1 cellular context compared by ENCODE assay signal in the genomic region with DNA sequence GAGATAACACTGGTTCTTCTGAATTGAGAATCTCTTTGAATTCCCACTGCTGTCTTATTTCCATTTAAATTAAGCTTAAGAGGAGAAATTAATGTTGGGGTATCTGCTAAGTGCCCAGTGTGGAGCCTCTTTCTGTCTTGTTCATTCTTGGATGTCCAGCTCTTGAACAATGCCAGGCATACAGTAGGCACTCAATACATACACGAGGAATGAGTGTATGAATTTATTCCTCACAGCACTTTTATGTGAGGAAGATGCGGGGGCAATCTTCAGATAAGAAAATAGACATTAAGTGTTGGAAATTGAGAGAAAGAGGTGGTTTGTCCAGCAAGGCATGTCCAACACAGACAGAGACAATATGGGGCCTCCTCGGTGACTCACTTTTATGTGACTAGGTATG.
TF ChIP-seq lines count a peak whose summit lies in the region.

No MANE protein-coding gene starts in this region.

TF ChIP-seq in GM23338, 12 proteins besides CTCF, POLR2A, EP300 and RAD21 (continued from another document):
- TF ChIP-seq, protein P1, sequence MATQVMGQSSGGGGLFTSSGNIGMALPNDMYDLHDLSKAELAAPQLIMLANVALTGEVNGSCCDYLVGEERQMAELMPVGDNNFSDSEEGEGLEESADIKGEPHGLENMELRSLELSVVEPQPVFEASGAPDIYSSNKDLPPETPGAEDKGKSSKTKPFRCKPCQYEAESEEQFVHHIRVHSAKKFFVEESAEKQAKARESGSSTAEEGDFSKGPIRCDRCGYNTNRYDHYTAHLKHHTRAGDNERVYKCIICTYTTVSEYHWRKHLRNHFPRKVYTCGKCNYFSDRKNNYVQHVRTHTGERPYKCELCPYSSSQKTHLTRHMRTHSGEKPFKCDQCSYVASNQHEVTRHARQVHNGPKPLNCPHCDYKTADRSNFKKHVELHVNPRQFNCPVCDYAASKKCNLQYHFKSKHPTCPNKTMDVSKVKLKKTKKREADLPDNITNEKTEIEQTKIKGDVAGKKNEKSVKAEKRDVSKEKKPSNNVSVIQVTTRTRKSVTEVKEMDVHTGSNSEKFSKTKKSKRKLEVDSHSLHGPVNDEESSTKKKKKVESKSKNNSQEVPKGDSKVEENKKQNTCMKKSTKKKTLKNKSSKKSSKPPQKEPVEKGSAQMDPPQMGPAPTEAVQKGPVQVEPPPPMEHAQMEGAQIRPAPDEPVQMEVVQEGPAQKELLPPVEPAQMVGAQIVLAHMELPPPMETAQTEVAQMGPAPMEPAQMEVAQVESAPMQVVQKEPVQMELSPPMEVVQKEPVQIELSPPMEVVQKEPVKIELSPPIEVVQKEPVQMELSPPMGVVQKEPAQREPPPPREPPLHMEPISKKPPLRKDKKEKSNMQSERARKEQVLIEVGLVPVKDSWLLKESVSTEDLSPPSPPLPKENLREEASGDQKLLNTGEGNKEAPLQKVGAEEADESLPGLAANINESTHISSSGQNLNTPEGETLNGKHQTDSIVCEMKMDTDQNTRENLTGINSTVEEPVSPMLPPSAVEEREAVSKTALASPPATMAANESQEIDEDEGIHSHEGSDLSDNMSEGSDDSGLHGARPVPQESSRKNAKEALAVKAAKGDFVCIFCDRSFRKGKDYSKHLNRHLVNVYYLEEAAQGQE (IDR thresholded peaks at IDR 0.05; ENCODE audit: unreplicated experiment), result no peak
- TF ChIP-seq ZNF114 (CRISPR knock-in tag; IDR thresholded peaks at IDR 0.05) (no peak), CREB1 (CRISPR knock-in tag; IDR thresholded peaks at IDR 0.05; ENCODE audit: low read depth) (no peak), EZH2phosphoT487 (IDR thresholded peaks at IDR 0.05; ENCODE audit: unreplicated experiment) (no peak), JUNB (IDR thresholded peaks at IDR 0.05; ENCODE audit: unreplicated experiment) (no peak), NANOG (IDR thresholded peaks at IDR 0.05; ENCODE audit: borderline replicate concordance) (no peak), POLR2AphosphoS5 (IDR thresholded peaks at IDR 0.05; ENCODE audit: low read depth) (no peak), STAT1 (IDR thresholded peaks at IDR 0.05; ENCODE audit: unreplicated experiment) (no peak), ZNF331 (CRISPR knock-in tag; IDR thresholded peaks at IDR 0.05; ENCODE audit: low read depth) (no peak)
- TF ChIP-seq, protein P2, sequence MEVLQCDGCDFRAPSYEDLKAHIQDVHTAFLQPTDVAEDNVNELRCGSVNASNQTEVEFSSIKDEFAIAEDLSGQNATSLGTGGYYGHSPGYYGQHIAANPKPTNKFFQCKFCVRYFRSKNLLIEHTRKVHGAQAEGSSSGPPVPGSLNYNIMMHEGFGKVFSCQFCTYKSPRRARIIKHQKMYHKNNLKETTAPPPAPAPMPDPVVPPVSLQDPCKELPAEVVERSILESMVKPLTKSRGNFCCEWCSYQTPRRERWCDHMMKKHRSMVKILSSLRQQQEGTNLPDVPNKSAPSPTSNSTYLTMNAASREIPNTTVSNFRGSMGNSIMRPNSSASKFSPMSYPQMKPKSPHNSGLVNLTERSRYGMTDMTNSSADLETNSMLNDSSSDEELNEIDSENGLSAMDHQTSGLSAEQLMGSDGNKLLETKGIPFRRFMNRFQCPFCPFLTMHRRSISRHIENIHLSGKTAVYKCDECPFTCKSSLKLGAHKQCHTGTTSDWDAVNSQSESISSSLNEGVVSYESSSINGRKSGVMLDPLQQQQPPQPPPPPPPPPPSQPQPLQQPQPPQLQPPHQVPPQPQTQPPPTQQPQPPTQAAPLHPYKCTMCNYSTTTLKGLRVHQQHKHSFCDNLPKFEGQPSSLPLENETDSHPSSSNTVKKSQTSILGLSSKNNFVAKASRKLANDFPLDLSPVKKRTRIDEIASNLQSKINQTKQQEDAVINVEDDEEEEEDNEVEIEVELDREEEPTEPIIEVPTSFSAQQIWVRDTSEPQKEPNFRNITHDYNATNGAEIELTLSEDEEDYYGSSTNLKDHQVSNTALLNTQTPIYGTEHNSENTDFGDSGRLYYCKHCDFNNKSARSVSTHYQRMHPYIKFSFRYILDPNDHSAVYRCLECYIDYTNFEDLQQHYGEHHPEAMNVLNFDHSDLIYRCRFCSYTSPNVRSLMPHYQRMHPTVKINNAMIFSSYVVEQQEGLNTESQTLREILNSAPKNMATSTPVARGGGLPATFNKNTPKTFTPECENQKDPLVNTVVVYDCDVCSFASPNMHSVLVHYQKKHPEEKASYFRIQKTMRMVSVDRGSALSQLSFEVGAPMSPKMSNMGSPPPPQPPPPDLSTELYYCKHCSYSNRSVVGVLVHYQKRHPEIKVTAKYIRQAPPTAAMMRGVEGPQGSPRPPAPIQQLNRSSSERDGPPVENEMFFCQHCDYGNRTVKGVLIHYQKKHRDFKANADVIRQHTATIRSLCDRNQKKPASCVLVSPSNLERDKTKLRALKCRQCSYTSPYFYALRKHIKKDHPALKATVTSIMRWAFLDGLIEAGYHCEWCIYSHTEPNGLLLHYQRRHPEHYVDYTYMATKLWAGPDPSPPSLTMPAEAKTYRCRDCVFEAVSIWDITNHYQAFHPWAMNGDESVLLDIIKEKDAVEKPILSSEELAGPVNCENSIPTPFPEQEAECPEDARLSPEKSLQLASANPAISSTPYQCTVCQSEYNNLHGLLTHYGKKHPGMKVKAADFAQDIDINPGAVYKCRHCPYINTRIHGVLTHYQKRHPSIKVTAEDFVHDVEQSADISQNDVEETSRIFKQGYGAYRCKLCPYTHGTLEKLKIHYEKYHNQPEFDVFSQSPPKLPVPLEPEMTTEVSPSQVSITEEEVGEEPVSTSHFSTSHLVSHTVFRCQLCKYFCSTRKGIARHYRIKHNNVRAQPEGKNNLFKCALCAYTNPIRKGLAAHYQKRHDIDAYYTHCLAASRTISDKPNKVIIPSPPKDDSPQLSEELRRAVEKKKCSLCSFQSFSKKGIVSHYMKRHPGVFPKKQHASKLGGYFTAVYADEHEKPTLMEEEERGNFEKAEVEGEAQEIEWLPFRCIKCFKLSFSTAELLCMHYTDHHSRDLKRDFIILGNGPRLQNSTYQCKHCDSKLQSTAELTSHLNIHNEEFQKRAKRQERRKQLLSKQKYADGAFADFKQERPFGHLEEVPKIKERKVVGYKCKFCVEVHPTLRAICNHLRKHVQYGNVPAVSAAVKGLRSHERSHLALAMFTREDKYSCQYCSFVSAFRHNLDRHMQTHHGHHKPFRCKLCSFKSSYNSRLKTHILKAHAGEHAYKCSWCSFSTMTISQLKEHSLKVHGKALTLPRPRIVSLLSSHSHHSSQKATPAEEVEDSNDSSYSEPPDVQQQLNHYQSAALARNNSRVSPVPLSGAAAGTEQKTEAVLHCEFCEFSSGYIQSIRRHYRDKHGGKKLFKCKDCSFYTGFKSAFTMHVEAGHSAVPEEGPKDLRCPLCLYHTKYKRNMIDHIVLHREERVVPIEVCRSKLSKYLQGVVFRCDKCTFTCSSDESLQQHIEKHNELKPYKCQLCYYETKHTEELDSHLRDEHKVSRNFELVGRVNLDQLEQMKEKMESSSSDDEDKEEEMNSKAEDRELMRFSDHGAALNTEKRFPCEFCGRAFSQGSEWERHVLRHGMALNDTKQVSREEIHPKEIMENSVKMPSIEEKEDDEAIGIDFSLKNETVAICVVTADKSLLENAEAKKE (CRISPR knock-in tag; IDR thresholded peaks at IDR 0.05), result no peak
- TF ChIP-seq, protein P3, sequence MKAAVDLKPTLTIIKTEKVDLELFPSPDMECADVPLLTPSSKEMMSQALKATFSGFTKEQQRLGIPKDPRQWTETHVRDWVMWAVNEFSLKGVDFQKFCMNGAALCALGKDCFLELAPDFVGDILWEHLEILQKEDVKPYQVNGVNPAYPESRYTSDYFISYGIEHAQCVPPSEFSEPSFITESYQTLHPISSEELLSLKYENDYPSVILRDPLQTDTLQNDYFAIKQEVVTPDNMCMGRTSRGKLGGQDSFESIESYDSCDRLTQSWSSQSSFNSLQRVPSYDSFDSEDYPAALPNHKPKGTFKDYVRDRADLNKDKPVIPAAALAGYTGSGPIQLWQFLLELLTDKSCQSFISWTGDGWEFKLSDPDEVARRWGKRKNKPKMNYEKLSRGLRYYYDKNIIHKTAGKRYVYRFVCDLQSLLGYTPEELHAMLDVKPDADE (IDR thresholded peaks at IDR 0.05), result no peak
